9 cellular contexts compared by ENCODE assay signal in genomic region chr22:37045958-37046357, GRCh38.
DNase-seq lines count a peak whose midpoint lies in the region; ATAC-seq and TF ChIP-seq lines count a peak whose summit lies in the region.
"Had no signal": no experiment of that assay in that cellular context is flagged by ENCODE, and none has a peak within 500 bp of the region (broad histone marks: within the 10 kb centered on the region; RNA-seq: fewer than 3 reads in every experiment).

No MANE protein-coding gene starts in this region.

- peaks cover 29% of the 10 kb centered on the region for H3K4me1 Mint-ChIP-seq in nephron progenitor cell
- peaks cover 16% of the 10 kb centered on the region for H3K4me1 Mint-ChIP-seq in activated T-cell treated with anti-CD3 and anti-CD28 coated beads, Interleukin-2, amount 50 U/mL, for 24 hours (ENCODE audit: low read depth)

- no peak overlapping the region for H3K4me3 ChIP-seq in cardiac fibroblast (replicated peaks in 1 of 2; ENCODE audit: low read depth in 2 of 2, low read length in 2 of 2)

- no peak overlapping the region for H3K4me3 Mint-ChIP-seq in nephron progenitor cell
- H3K4me3 Mint-ChIP-seq in activated T-cell treated with anti-CD3 and anti-CD28 coated beads, Interleukin-2, amount 50 U/mL, for 24 hours = no peak overlapping the region

- H3K9me3 Mint-ChIP-seq in nephron progenitor cell = no peaks in the 10 kb centered on the region
- H3K9me3 Mint-ChIP-seq in activated T-cell treated with anti-CD3 and anti-CD28 coated beads, Interleukin-2, amount 50 U/mL, for 24 hours = no peaks in the 10 kb centered on the region

- H3K36me3 Mint-ChIP-seq in nephron progenitor cell (ENCODE audit: low read depth) = no peaks in the 10 kb centered on the region
- H3K36me3 Mint-ChIP-seq in activated T-cell treated with anti-CD3 and anti-CD28 coated beads, Interleukin-2, amount 50 U/mL, for 24 hours (ENCODE audit: low read depth) = no peaks in the 10 kb centered on the region

- no peak overlapping the region for H3K27ac Mint-ChIP-seq in nephron progenitor cell
- H3K27ac Mint-ChIP-seq in activated T-cell treated with anti-CD3 and anti-CD28 coated beads, Interleukin-2, amount 50 U/mL, for 24 hours = no peak overlapping the region

- ATAC-seq in GM19023 (IDR thresholded peaks at IDR 0.05; ENCODE audit: unreplicated experiment) = no peak

- H3K27me3 Mint-ChIP-seq in nephron progenitor cell (ENCODE audit: low read depth, poor library complexity) = peaks cover 3% of the 10 kb centered on the region
- no peaks in the 10 kb centered on the region for H3K27me3 Mint-ChIP-seq in activated T-cell treated with anti-CD3 and anti-CD28 coated beads, Interleukin-2, amount 50 U/mL, for 24 hours

- peak; percentile 80 for TF ChIP-seq CTCF in cardiac fibroblast (IDR thresholded peaks at IDR 0.05; ENCODE audit: low read depth, low read length)
- TF ChIP-seq CTCF in nephron progenitor cell (IDR thresholded peaks at IDR 0.05) = peak; percentile 51

- peak; percentile 88 for DNase-seq in GM03348 (ENCODE audit: low spot score)
- DNase-seq in Kasumi-1 (lab: John Stamatoyannopoulos, UW) = peak; percentile 54 to 64
- peak; percentile 65 to 66 for DNase-seq in cardiac fibroblast (ENCODE audit: low read depth in 2 of 2)
- no peak for DNase-seq in nephron progenitor cell
- DNase-seq in T-helper 9 cell = no peak
- DNase-seq in SHP77 (lab: John Stamatoyannopoulos, UW) = no peak
- no peak for DNase-seq in activated T-cell treated with anti-CD3 and anti-CD28 coated beads, Interleukin-2, amount 50 U/mL, for 24 hours
- DNase-seq: effector CD4-positive, alpha-beta T cell had no signal

Comparison
In these comparisons a context has a peak if more than half of its experiments do, and no peak if none do; other contexts are left out.
1. DNase-seq: peak in GM03348 (single experiment), Kasumi-1 (2 of 2) and cardiac fibroblast (2 of 2); none in nephron progenitor cell (single experiment), T-helper 9 cell (single experiment), SHP77 (0 of 2) and activated T-cell treated with anti-CD3 and anti-CD28 coated beads, Interleukin-2, amount 50 U/mL, for 24 hours (single experiment).